In the genomic region with DNA sequence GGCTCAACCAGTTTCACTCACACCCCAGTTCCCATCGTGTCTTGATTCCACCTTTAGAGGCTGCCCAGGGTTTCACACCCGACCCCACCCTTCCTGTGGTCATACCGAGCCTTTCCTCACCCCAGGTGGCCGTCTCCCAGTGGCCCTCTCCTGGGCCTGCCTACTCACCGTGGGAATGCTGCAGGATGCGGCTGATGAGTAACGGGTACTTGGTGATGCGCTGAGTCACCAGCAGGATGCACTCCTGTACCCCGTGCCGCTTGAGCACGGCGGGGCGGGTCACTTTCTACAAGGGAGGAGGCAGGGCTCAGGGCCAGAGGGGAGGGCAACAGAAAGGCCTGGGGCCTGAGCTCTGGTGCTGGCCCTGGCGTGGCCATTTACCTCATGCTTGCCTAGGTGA, we compare ENCODE assay signal across 1 cellular context.
TF ChIP-seq lines count a peak whose summit lies in the region.

No MANE protein-coding gene starts in this region.

TF ChIP-seq in IMR-90, 13 proteins besides CTCF, POLR2A, EP300 and RAD21:
- TF ChIP-seq FOS (IDR thresholded peaks at IDR 0.05; ENCODE audit: low read depth, low read length) (peak; percentile 84), NFE2L2 (IDR thresholded peaks at IDR 0.05; ENCODE audit: low read depth, low read length) (peak; percentile 66), CEBPB (IDR thresholded peaks at IDR 0.05; ENCODE audit: low read depth, low read length) (no peak), RFX5 (IDR thresholded peaks at IDR 0.05; ENCODE audit: low read depth, low read length) (no peak), RCOR1 (IDR thresholded peaks at IDR 0.05; ENCODE audit: insufficient replicate concordance, low read length) (peak; percentile 66), BHLHE40 (IDR thresholded peaks at IDR 0.05; ENCODE audit: low read depth, low read length) (peak; percentile 84), SMC3 (IDR thresholded peaks at IDR 0.05; ENCODE audit: low read depth, low read length) (peak; percentile 63), MAZ (IDR thresholded peaks at IDR 0.05; ENCODE audit: borderline replicate concordance, low read depth, low read length) (peak; percentile 73; the same call in 1 of the 2 replicates), MXI1 (IDR thresholded peaks at IDR 0.05; ENCODE audit: borderline replicate concordance, low read depth, low read length) (peak; percentile 45; the same call in 1 of the 2 replicates), CHD1 (IDR thresholded peaks at IDR 0.05; ENCODE audit: low read depth, low read length) (no peak), MAFK (IDR thresholded peaks at IDR 0.05; ENCODE audit: low read depth, low read length) (0 out of 2 replicates have a peak, but pooled peaks have one; percentile 16)
- TF ChIP-seq, protein P1, sequence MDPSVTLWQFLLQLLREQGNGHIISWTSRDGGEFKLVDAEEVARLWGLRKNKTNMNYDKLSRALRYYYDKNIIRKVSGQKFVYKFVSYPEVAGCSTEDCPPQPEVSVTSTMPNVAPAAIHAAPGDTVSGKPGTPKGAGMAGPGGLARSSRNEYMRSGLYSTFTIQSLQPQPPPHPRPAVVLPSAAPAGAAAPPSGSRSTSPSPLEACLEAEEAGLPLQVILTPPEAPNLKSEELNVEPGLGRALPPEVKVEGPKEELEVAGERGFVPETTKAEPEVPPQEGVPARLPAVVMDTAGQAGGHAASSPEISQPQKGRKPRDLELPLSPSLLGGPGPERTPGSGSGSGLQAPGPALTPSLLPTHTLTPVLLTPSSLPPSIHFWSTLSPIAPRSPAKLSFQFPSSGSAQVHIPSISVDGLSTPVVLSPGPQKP (IDR thresholded peaks at IDR 0.05; ENCODE audit: borderline replicate concordance, low read depth, low read length) = no peak
- TF ChIP-seq, protein P2, sequence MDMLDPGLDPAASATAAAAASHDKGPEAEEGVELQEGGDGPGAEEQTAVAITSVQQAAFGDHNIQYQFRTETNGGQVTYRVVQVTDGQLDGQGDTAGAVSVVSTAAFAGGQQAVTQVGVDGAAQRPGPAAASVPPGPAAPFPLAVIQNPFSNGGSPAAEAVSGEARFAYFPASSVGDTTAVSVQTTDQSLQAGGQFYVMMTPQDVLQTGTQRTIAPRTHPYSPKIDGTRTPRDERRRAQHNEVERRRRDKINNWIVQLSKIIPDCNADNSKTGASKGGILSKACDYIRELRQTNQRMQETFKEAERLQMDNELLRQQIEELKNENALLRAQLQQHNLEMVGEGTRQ (IDR thresholded peaks at IDR 0.05; ENCODE audit: low read depth, low read length) = peak; percentile 67
